In the genomic region with DNA sequence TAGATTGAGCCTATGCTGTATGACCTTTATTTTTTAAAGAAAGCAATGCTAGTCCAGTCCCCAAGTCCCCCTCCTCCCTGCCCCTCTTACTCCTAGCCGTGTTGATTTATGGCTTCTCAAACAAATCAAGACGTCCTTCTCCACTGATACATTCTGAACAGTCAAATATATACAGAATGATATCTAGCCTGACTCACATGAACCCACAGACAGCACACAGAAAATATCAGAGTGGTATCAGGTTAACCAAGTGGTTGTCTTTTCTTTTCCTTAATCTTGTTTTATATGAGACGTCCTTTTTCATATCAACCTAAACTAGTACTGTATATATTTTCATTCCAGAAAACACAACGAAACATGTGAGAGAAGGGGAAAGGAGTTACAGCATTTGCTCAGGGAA, we compare ENCODE assay signal across 1 cellular context.
TF ChIP-seq lines count a peak whose summit lies in the region.

No MANE protein-coding gene starts in this region.

TF ChIP-seq in SK-N-SH treated with all-trans-retinoic acid at 6 μM for 48 hours, 23 proteins besides CTCF, POLR2A, EP300 and RAD21 (continued from another document):
- no peak for TF ChIP-seq ESRRG (CRISPR knock-in tag; IDR thresholded peaks at IDR 0.05)
- no peak for TF ChIP-seq TOX (CRISPR knock-in tag; IDR thresholded peaks at IDR 0.05; ENCODE audit: borderline replicate concordance)
- no peak for TF ChIP-seq ARNTL (CRISPR knock-in tag; IDR thresholded peaks at IDR 0.05; ENCODE audit: borderline replicate concordance, low read depth)
